In genomic region chr7:35729966-35730345, GRCh38 we compare ENCODE assay signal across 13 cellular contexts. TPM values are rescaled to one million over a fixed set of nuclear protein-coding genes. Genes with fewer than 3 reads are reported as not detected.
DNase-seq lines count a peak whose midpoint lies in the region; ATAC-seq and TF ChIP-seq lines count a peak whose summit lies in the region.
"Had no signal": no experiment of that assay in that cellular context is flagged by ENCODE, and none has a peak within 500 bp of the region (broad histone marks: within the 10 kb centered on the region; RNA-seq: fewer than 3 reads in every experiment).

No MANE protein-coding gene starts in this region.

- no peaks in the 10 kb centered on the region for H3K9me3 Mint-ChIP-seq in stimulated activated naive CD8-positive, alpha-beta T cell treated with anti-CD3 and anti-CD28 coated beads, Interleukin-15, Interleukin-2, amounts not matched to agents 100 ng/mL and 50 ng/mL, for 24 hours
- H3K9me3 Mint-ChIP-seq: H9 had no signal

- peaks cover 74% of the 10 kb centered on the region for H3K4me1 Mint-ChIP-seq in stimulated activated naive CD8-positive, alpha-beta T cell treated with anti-CD3 and anti-CD28 coated beads, Interleukin-15, Interleukin-2, amounts not matched to agents 100 ng/mL and 50 ng/mL, for 24 hours (ENCODE audit: low read depth)

- H3K27me3 ChIP-seq in dorsolateral prefrontal cortex (no peaks in the 10 kb centered on the region), SJCRH30 (no peaks in the 10 kb centered on the region)
- H3K27me3 ChIP-seq: esophagus squamous epithelium had no signal

- peak overlapping the region in 57 of 59 donors; percentile 14 to 98 (median 84) for H3K27ac ChIP-seq in dorsolateral prefrontal cortex
- no peak overlapping the region for H3K27ac ChIP-seq in SJCRH30

- no peaks in the 10 kb centered on the region for H3K36me3 ChIP-seq in SJCRH30
- H3K36me3 ChIP-seq: esophagus squamous epithelium had no signal

- no peak for DNase-seq in stimulated activated naive CD8-positive, alpha-beta T cell treated with anti-CD3 and anti-CD28 coated beads, Interleukin-15, Interleukin-2, amounts not matched to agents 100 U/mL and 50 U/mL, for 24 hours
- DNase-seq in RPMI8226: peak; percentile 16
- DNase-seq in dorsolateral prefrontal cortex: no peak
- DNase-seq in SJCRH30: no peak
- DNase-seq in OCI-M1 (lab: John Stamatoyannopoulos, UW): no peak
- DNase-seq in stimulated activated CD8-positive, alpha-beta memory T cell treated with anti-CD3 and anti-CD28 coated beads, Interleukin-4, amount 100 ng/mL, for 48 hours: no peak
- DNase-seq: esophagus squamous epithelium, glutamatergic neuron, H9, islet precursor cell, NCI-H446 had no signal

- H3K27me3 Mint-ChIP-seq in stimulated activated naive CD8-positive, alpha-beta T cell treated with anti-CD3 and anti-CD28 coated beads, Interleukin-15, Interleukin-2, amounts not matched to agents 100 ng/mL and 50 ng/mL, for 24 hours: no peaks in the 10 kb centered on the region

- H3K4me3 ChIP-seq in dorsolateral prefrontal cortex (no peak overlapping the region), SJCRH30 (no peak overlapping the region)
- H3K4me3 ChIP-seq: esophagus squamous epithelium had no signal

- H3K4me1 ChIP-seq in SJCRH30: no peaks in the 10 kb centered on the region

- no peak for ATAC-seq in stimulated activated naive CD8-positive, alpha-beta T cell treated with anti-CD3 and anti-CD28 coated beads, Interleukin-15, Interleukin-2, amounts not matched to agents 100 U/mL and 50 U/mL, for 24 hours
- no peak for ATAC-seq in GM21360 (IDR thresholded peaks at IDR 0.05; ENCODE audit: unreplicated experiment)

- H3K36me3 Mint-ChIP-seq in stimulated activated naive CD8-positive, alpha-beta T cell treated with anti-CD3 and anti-CD28 coated beads, Interleukin-15, Interleukin-2, amounts not matched to agents 100 ng/mL and 50 ng/mL, for 24 hours (ENCODE audit: low read depth): no peaks in the 10 kb centered on the region

- intact Hi-C loops in dorsolateral prefrontal cortex (cut with DNase I): no loop called here

- no peaks in the 10 kb centered on the region for H3K9me3 ChIP-seq in SJCRH30 (replicated peaks)
- H3K9me3 ChIP-seq: esophagus squamous epithelium had no signal

- no peak for TF ChIP-seq CTCF in dorsolateral prefrontal cortex (IDR thresholded peaks at IDR 0.05 in 54 of 56, conservative IDR thresholded peaks at IDR 0.05 in 2 of 56; ENCODE audit: low read depth in 1 of 56, partially characterized antibody in 56 of 56)

- peak overlapping the region; percentile 80 for H3K27ac Mint-ChIP-seq in stimulated activated naive CD8-positive, alpha-beta T cell treated with anti-CD3 and anti-CD28 coated beads, Interleukin-15, Interleukin-2, amounts not matched to agents 100 ng/mL and 50 ng/mL, for 24 hours
- H3K27ac Mint-ChIP-seq: H9 had no signal

- H3K4me3 Mint-ChIP-seq in stimulated activated naive CD8-positive, alpha-beta T cell treated with anti-CD3 and anti-CD28 coated beads, Interleukin-15, Interleukin-2, amounts not matched to agents 100 ng/mL and 50 ng/mL, for 24 hours: no peak overlapping the region
- H3K4me3 Mint-ChIP-seq: H9 had no signal

RNA-seq across cellular contexts. Expression of gene HERPUD2, which starts 35.0 kb away (rescaled TPM):
- total RNA-seq in dorsolateral prefrontal cortex: 10 to 100 TPM; 24.1 to 66.9 (median 36.4) TPM
- total RNA-seq in SJCRH30 (2014; rRNA removed; shearing (Covaris generic)): 23.7 and 24.0 TPM in 2 replicates
